ENCODE assay signal across 9 cellular contexts in genomic region chr12:1796515-1797010, GRCh38. TPM values are rescaled to one million over a fixed set of nuclear protein-coding genes. Genes with fewer than 3 reads are reported as not detected.
DNase-seq lines count a peak whose midpoint lies in the region; ATAC-seq and FAIRE-seq lines count a peak whose summit lies in the region.
"Had no signal": no experiment of that assay in that cellular context is flagged by ENCODE, and none has a peak within 500 bp of the region (broad histone marks: within the 10 kb centered on the region; RNA-seq: fewer than 3 reads in every experiment).

No MANE protein-coding gene starts in this region.

- peak; percentile 18 for ATAC-seq in GM21717 (IDR thresholded peaks at IDR 0.05; ENCODE audit: unreplicated experiment)
- peak; percentile 34 for ATAC-seq in activated naive CD8-positive, alpha-beta T cell treated with anti-CD3 and anti-CD28 coated beads, Interleukin-2, amount 10 ng/mL, durations not matched to agents 7 days and 5 days (ENCODE audit: low read depth)

- H3K4me1 ChIP-seq in iPS-18a (ENCODE audit: control insufficient read depth, low read depth, low read length): peaks cover 3% of the 10 kb centered on the region

- peak; percentile 40 for DNase-seq in DMS53 treated with DMSO at 0.1 percent for 48 hours (lab: John Stamatoyannopoulos, UW; ENCODE audit: unreplicated experiment)
- peak; percentile 37 for DNase-seq in MV-4-11 (lab: John Stamatoyannopoulos, UW)
- peak; percentile 69 for DNase-seq in activated naive CD8-positive, alpha-beta T cell treated with anti-CD3 and anti-CD28 coated beads, Interleukin-2, amount 10 ng/mL, durations not matched to agents 7 days and 5 days
- peak; percentile 42 to 44 for DNase-seq in stimulated activated CD4-positive, alpha-beta T cell treated with anti-CD3 and anti-CD28 coated beads, Interleukin-4, amount 100 ng/mL, for 48 hours (ENCODE audit: low read depth in 2 of 2)
- DNase-seq in frontal cortex (ENCODE audit: low spot score in 2 of 2): no peak
- DNase-seq in NCI-H345 (lab: John Stamatoyannopoulos, UW): no peak

- peak overlapping the region; percentile 77 for H3K27ac Mint-ChIP-seq in activated naive CD8-positive, alpha-beta T cell treated with anti-CD3 and anti-CD28 coated beads, Interleukin-2, amount 10 ng/mL, durations not matched to agents 7 days and 5 days

- H3K9me3 Mint-ChIP-seq in activated naive CD8-positive, alpha-beta T cell treated with anti-CD3 and anti-CD28 coated beads, Interleukin-2, amount 10 ng/mL, durations not matched to agents 7 days and 5 days: no peaks in the 10 kb centered on the region

- no peaks in the 10 kb centered on the region for H3K9me3 ChIP-seq in iPS-18a (ENCODE audit: control insufficient read depth, low read depth, low read length)

- no peak overlapping the region for H3K9ac ChIP-seq in iPS-18a (ENCODE audit: low read length)

- H3K36me3 Mint-ChIP-seq in activated naive CD8-positive, alpha-beta T cell treated with anti-CD3 and anti-CD28 coated beads, Interleukin-2, amount 10 ng/mL, durations not matched to agents 7 days and 5 days: no peaks in the 10 kb centered on the region

- no peaks in the 10 kb centered on the region for H3K27me3 ChIP-seq in iPS-18a (ENCODE audit: control insufficient read depth, insufficient read depth, low read length)

- peak overlapping the region; percentile 25 for H3K4me3 ChIP-seq in iPS-18a (ENCODE audit: low read length)

- no peak overlapping the region for H3K27ac ChIP-seq in iPS-18a (ENCODE audit: low read length)

- POLR2A ChIA-PET in activated naive CD8-positive, alpha-beta T cell treated with anti-CD3 and anti-CD28 coated beads, Interleukin-2, amount 10 ng/mL, durations not matched to agents 7 days and 5 days (lab: Charles Lee): interaction anchor here (1.4 to 2.7 kb wide), 5 partner anchors 106 to 208 kb away, joined by 4 to 22 read pairs (median 7); partner anchors contain the start of gene ADIPOR2

- peaks cover 14% of the 10 kb centered on the region for H3K4me1 Mint-ChIP-seq in activated naive CD8-positive, alpha-beta T cell treated with anti-CD3 and anti-CD28 coated beads, Interleukin-2, amount 10 ng/mL, durations not matched to agents 7 days and 5 days

- peak overlapping the region; percentile 90 for H3K4me3 Mint-ChIP-seq in activated naive CD8-positive, alpha-beta T cell treated with anti-CD3 and anti-CD28 coated beads, Interleukin-2, amount 10 ng/mL, durations not matched to agents 7 days and 5 days

- H3K27me3 Mint-ChIP-seq in activated naive CD8-positive, alpha-beta T cell treated with anti-CD3 and anti-CD28 coated beads, Interleukin-2, amount 10 ng/mL, durations not matched to agents 7 days and 5 days: no peaks in the 10 kb centered on the region

- no peak for FAIRE-seq in frontal cortex (lab: Jason Lieb, UNC)

- H3K36me3 ChIP-seq in iPS-18a (ENCODE audit: control insufficient read depth, low read depth, low read length): no peaks in the 10 kb centered on the region

RNA-seq across cellular contexts. Expression of gene LRTM2, which starts 23.8 kb away (rescaled TPM):
- total RNA-seq in activated naive CD8-positive, alpha-beta T cell treated with anti-CD3 and anti-CD28 coated beads, Interleukin-2, amount 10 ng/mL, durations not matched to agents 7 days and 5 days: not detected
- 1.6 TPM for total RNA-seq in frontal cortex
- total RNA-seq: subcutaneous adipose tissue had no signal

Comparison
In these comparisons a context has a peak if more than half of its experiments do, and no peak if none do; other contexts are left out.
1. DNase-seq: peak in DMS53 treated with DMSO at 0.1 percent for 48 hours (single experiment), MV-4-11 (single experiment), activated naive CD8-positive, alpha-beta T cell treated with anti-CD3 and anti-CD28 coated beads, Interleukin-2, amount 10 ng/mL, durations not matched to agents 7 days and 5 days (single experiment) and stimulated activated CD4-positive, alpha-beta T cell treated with anti-CD3 and anti-CD28 coated beads, Interleukin-4, amount 100 ng/mL, for 48 hours (2 of 2); none in frontal cortex (0 of 2) and NCI-H345 (single experiment).